In genomic region chr7:33067921-33068320, GRCh38 we compare ENCODE assay signal across 1 cellular context.
TF ChIP-seq lines count a peak whose summit lies in the region.

No MANE protein-coding gene starts in this region.

TF ChIP-seq in K562, 482 proteins besides CTCF, POLR2A, EP300 and RAD21 (continued from another document):
- no peak for TF ChIP-seq BRF2 (IDR thresholded peaks at IDR 0.05; ENCODE audit: borderline replicate concordance, insufficient read depth, insufficient read length)
- TF ChIP-seq BRCA1 (IDR thresholded peaks at IDR 0.05) = no peak
- no peak for TF ChIP-seq BRCA1 (CRISPR knock-in tag; IDR thresholded peaks at IDR 0.05)
- peak; percentile 88 for TF ChIP-seq PRDM10 (IDR thresholded peaks at IDR 0.05; ENCODE audit: partially characterized antibody)
- TF ChIP-seq MEF2D (tag; conservative IDR thresholded peaks at IDR 0.05; ENCODE audit: low read depth) = 0 out of 2 replicates have a peak, but pooled peaks have one; percentile 29
- peak; percentile 74; the same call in 1 of the 2 replicates for TF ChIP-seq MEF2A (IDR thresholded peaks at IDR 0.05; ENCODE audit: control insufficient read depth, low read depth, low read length)
- peak; percentile 54; the same call in 1 of the 2 replicates for TF ChIP-seq ARID1B (IDR thresholded peaks at IDR 0.05)
- TF ChIP-seq TAL1 (IDR thresholded peaks at IDR 0.05) = peak; percentile 20; the same call in 1 of the 2 replicates
- TF ChIP-seq ARHGAP35 (IDR thresholded peaks at IDR 0.05; ENCODE audit: partially characterized antibody) = no peak
TF ChIP-seq in K562: peak in this region for 8.
